8 cellular contexts compared by ENCODE assay signal in genomic region chr2:169365093-169365483, GRCh38. TPM values are rescaled to one million over a fixed set of nuclear protein-coding genes. Genes with fewer than 3 reads are reported as not detected.
A peak's percentile ranks its signal among the peaks of the same experiment; 100 is the strongest.
DNase-seq lines count a peak whose midpoint lies in the region; ATAC-seq and TF ChIP-seq lines count a peak whose summit lies in the region.

No MANE protein-coding gene starts in this region.

- H3K36me3 ChIP-seq in heart right ventricle = no peaks in the 10 kb centered on the region
- H3K36me3 ChIP-seq in mucosa of stomach (ENCODE audit: control insufficient read depth, insufficient read depth, low read length) = no peaks in the 10 kb centered on the region
- H3K36me3 ChIP-seq in GM23248 (ENCODE audit: low read depth) = no peaks in the 10 kb centered on the region

- TF ChIP-seq CTCF in heart right ventricle (IDR thresholded peaks at IDR 0.05) = no peak

- H3K79me2 ChIP-seq in GM23248 (ENCODE audit: insufficient read depth) = no peaks in the 10 kb centered on the region

- in situ Hi-C loops in GM23248 (cut with MboI) = no loop called here

- H3K27me3 ChIP-seq in heart right ventricle = peaks cover 0 to 48% (median 40%) of the 10 kb centered on the region in 7 donors
- H3K27me3 ChIP-seq in mucosa of stomach (ENCODE audit: control insufficient read depth, insufficient read depth, low read length) = peaks cover 46% of the 10 kb centered on the region
- H3K27me3 ChIP-seq in GM23248 (replicated peaks; ENCODE audit: insufficient read depth) = peaks cover 40% of the 10 kb centered on the region

- H3K9me3 Mint-ChIP-seq in activated T-helper 2 cell treated with anti-CD3 and anti-CD28 coated beads, Interferon-gamma antibody, Interleukin-2, Interleukin-4, amounts not matched to agents 10 μg/mL and 5 μg/mL and 100 μg/mL, durations not matched to agents 14 hours and 24 hours and 36 hours = peaks cover 5% of the 10 kb centered on the region

- H3K9ac ChIP-seq in mucosa of stomach (ENCODE audit: low read length) (no peak overlapping the region), GM23248 (no peak overlapping the region)

- H3K27ac ChIP-seq in heart right ventricle = no peak overlapping the region
- no peak overlapping the region for H3K27ac ChIP-seq in GM23248

- DNase-seq in heart right ventricle (no peak), left cardiac atrium (no peak), GM23248 (no peak), cerebellar cortex (ENCODE audit: low spot score) (no peak), DMS153 (lab: John Stamatoyannopoulos, UW) (no peak)
- no peak for DNase-seq in activated T-helper 2 cell treated with anti-CD3 and anti-CD28 coated beads, Interferon-gamma antibody, Interleukin-2, Interleukin-4, amounts not matched to agents 10 μg/mL and 5 μg/mL and 100 μg/mL, durations not matched to agents 14 hours and 24 hours and 36 hours (ENCODE audit: low spot score)

- H3K27me3 Mint-ChIP-seq in activated T-helper 2 cell treated with anti-CD3 and anti-CD28 coated beads, Interferon-gamma antibody, Interleukin-2, Interleukin-4, amounts not matched to agents 10 μg/mL and 5 μg/mL and 100 μg/mL, durations not matched to agents 14 hours and 24 hours and 36 hours (ENCODE audit: low read depth) = peaks cover 43% of the 10 kb centered on the region

- H3K4me3 Mint-ChIP-seq in activated T-helper 2 cell treated with anti-CD3 and anti-CD28 coated beads, Interferon-gamma antibody, Interleukin-2, Interleukin-4, amounts not matched to agents 10 μg/mL and 5 μg/mL and 100 μg/mL, durations not matched to agents 14 hours and 24 hours and 36 hours (ENCODE audit: low read depth) = peak overlapping the region; percentile 90

- no peak overlapping the region for H3K4me2 ChIP-seq in GM23248 (ENCODE audit: unreplicated experiment)

- H3K36me3 Mint-ChIP-seq in activated T-helper 2 cell treated with anti-CD3 and anti-CD28 coated beads, Interferon-gamma antibody, Interleukin-2, Interleukin-4, amounts not matched to agents 10 μg/mL and 5 μg/mL and 100 μg/mL, durations not matched to agents 14 hours and 24 hours and 36 hours (ENCODE audit: low read depth) = no peaks in the 10 kb centered on the region

- ATAC-seq in heart right ventricle (no peak), left cardiac atrium (no peak), HG03135 (IDR thresholded peaks at IDR 0.05; ENCODE audit: unreplicated experiment) (peak; percentile 64)

- intact Hi-C loops in heart right ventricle (cut with DNase I) (no loop called here), left cardiac atrium (cut with DNase I) (no loop called here)
- intact Hi-C loops in activated T-helper 2 cell treated with anti-CD3 and anti-CD28 coated beads, Interferon-gamma antibody, Interleukin-2, Interleukin-4, amounts not matched to agents 10 μg/mL and 5 μg/mL and 100 μg/mL, durations not matched to agents 14 hours and 24 hours and 36 hours (cut with micrococcal nuclease) = loop anchor here (10.0 kb wide), 1 partner anchor 430 kb away; the partner anchor contains the start of gene SSB

- H3K4me1 Mint-ChIP-seq in activated T-helper 2 cell treated with anti-CD3 and anti-CD28 coated beads, Interferon-gamma antibody, Interleukin-2, Interleukin-4, amounts not matched to agents 10 μg/mL and 5 μg/mL and 100 μg/mL, durations not matched to agents 14 hours and 24 hours and 36 hours (ENCODE audit: low read depth) = peaks cover 36% of the 10 kb centered on the region

- H2AFZ ChIP-seq in GM23248 = no peak overlapping the region

- H3K4me3 ChIP-seq in heart right ventricle (peak overlapping the region in 7 of 10 donors; percentile 41 to 62 (median 56)), mucosa of stomach (ENCODE audit: low read length) (peak overlapping the region; percentile 23), GM23248 (no peak overlapping the region)

- H3K4me1 ChIP-seq in heart right ventricle = peaks cover 11 to 40% (median 31%) of the 10 kb centered on the region in 9 donors
- peaks cover 29% of the 10 kb centered on the region for H3K4me1 ChIP-seq in mucosa of stomach (ENCODE audit: control insufficient read depth, insufficient read depth, low read length)
- H3K4me1 ChIP-seq in GM23248 (ENCODE audit: insufficient read depth) = peaks cover 3% of the 10 kb centered on the region; the same call in 1 of the 2 replicates

- no peaks in the 10 kb centered on the region for H3F3A ChIP-seq in GM23248 (ENCODE audit: insufficient read depth)

- H4K20me1 ChIP-seq in GM23248 (ENCODE audit: insufficient read depth) = no peaks in the 10 kb centered on the region

- H3K9me3 ChIP-seq in heart right ventricle (peaks cover 0 to 7% (median 0%) of the 10 kb centered on the region in 11 donors), mucosa of stomach (ENCODE audit: control insufficient read depth, low read length) (no peaks in the 10 kb centered on the region), GM23248 (ENCODE audit: low read depth) (no peaks in the 10 kb centered on the region)

- H3K27ac Mint-ChIP-seq in activated T-helper 2 cell treated with anti-CD3 and anti-CD28 coated beads, Interferon-gamma antibody, Interleukin-2, Interleukin-4, amounts not matched to agents 10 μg/mL and 5 μg/mL and 100 μg/mL, durations not matched to agents 14 hours and 24 hours and 36 hours = peak overlapping the region; percentile 71

- H3K9me2 ChIP-seq in GM23248 (ENCODE audit: insufficient read depth) = no peaks in the 10 kb centered on the region

- WGBS in heart right ventricle, 2 donors = 40 to 45% methylated on average over 1 of the region's 1 CpG
- 90 to 92% methylated on average over 1 of the region's 1 CpG for WGBS in GM23248 (ENCODE audit: low coverage in 1 of 2, low lambda C conversion rate in 2 of 2, missing lambda C conversion rate in 2 of 2), 2 experiments

RNA-seq across cellular contexts. Expression of gene LRP2, which starts 2.8 kb away (rescaled TPM):
- total RNA-seq in heart right ventricle = 1 to 10 TPM in 1 of 10 donors, under 1 TPM in 2, not detected in 7; 0.15 to 1.3 (median 0.39) TPM
- polyA plus RNA-seq in heart right ventricle = under 1 TPM in 1 of 2 donors, not detected in 1; 0.06 TPM
- 1 to 10 TPM; 1.8 to 2.9 TPM for total RNA-seq in left cardiac atrium
- total RNA-seq in activated T-helper 2 cell treated with anti-CD3 and anti-CD28 coated beads, Interferon-gamma antibody, Interleukin-2, Interleukin-4, amounts not matched to agents 10 μg/mL and 5 μg/mL and 100 μg/mL, durations not matched to agents 14 hours and 24 hours and 36 hours = 0.09 and 0.46 TPM in 2 replicates
- total RNA-seq in GM23248 (2014; rRNA removed; shearing (Covaris generic)) = not detected in 2 replicates
- not detected in 2 replicates for polyA plus RNA-seq in GM23248 (2016; fragmentation: Nextera tagmentation; extraction: Ambion mirVana)
